In genomic region chr12:29241821-29242591, GRCh38 we compare ENCODE assay signal across 7 cellular contexts.
A peak's percentile ranks its signal among the peaks of the same experiment; 100 is the strongest.
DNase-seq lines count a peak whose midpoint lies in the region; FAIRE-seq and TF ChIP-seq lines count a peak whose summit lies in the region.

No MANE protein-coding gene starts in this region.

- peaks cover 4% of the 10 kb centered on the region; the same call in 1 of the 2 replicates for H3K79me2 ChIP-seq in Loucy (ENCODE audit: insufficient read depth, low read length)
- H3K79me2 ChIP-seq in smooth muscle cell (ENCODE audit: low read depth): no peaks in the 10 kb centered on the region

- WGBS in smooth muscle cell (ENCODE audit: low lambda C conversion rate): 44% methylated on average over 7 of the region's 7 CpGs

- DNase-seq in GM18507 (ENCODE audit: extremely low spot score, insufficient read length, low read depth) (no peak), H4 (ENCODE audit: low spot score) (peak; percentile 72), astrocyte of the hippocampus (ENCODE audit: low read depth, low spot score) (peak; percentile 65), iPS-NIHi7 (ENCODE audit: extremely low spot score) (peak; percentile 42), smooth muscle cell (lab: John Stamatoyannopoulos, UW; ENCODE audit: unreplicated experiment) (no peak)
- DNase-seq in activated effector memory CD4-positive, alpha-beta T cell treated with Interleukin-2 at 50 U/mL for 16 hours: no peak

- H3K9ac ChIP-seq in Loucy (ENCODE audit: low read depth, low read length, poor library complexity, severe bottlenecking) (peak overlapping the region; percentile 65), smooth muscle cell (ENCODE audit: low read depth) (peak overlapping the region; percentile 2)

- H3K27ac ChIP-seq in smooth muscle cell (ENCODE audit: low read depth): peak overlapping the region; percentile 50

- TF ChIP-seq CTCF in Loucy (conservative IDR thresholded peaks at IDR 0.05; ENCODE audit: low read length) (no peak), smooth muscle cell (IDR thresholded peaks at IDR 0.05; ENCODE audit: borderline replicate concordance, insufficient read depth, poor library complexity, severe bottlenecking) (no peak)

- H3K9me2 ChIP-seq in Loucy (replicated peaks; ENCODE audit: low read depth, low read length): no peaks in the 10 kb centered on the region

- peak overlapping the region; percentile 78 for H3K4me2 ChIP-seq in Loucy (ENCODE audit: low read depth, low read length, poor library complexity, severe bottlenecking)
- peak overlapping the region; percentile 46 for H3K4me2 ChIP-seq in smooth muscle cell

- no peaks in the 10 kb centered on the region for H4K20me1 ChIP-seq in Loucy (ENCODE audit: insufficient read depth, low read length, poor library complexity, severe bottlenecking)
- no peaks in the 10 kb centered on the region for H4K20me1 ChIP-seq in smooth muscle cell (ENCODE audit: low read depth)

- peak; percentile 77 for FAIRE-seq in GM18507 (lab: Jason Lieb, UNC)

- H3F3A ChIP-seq in Loucy (ENCODE audit: low read depth) (peaks cover 6% of the 10 kb centered on the region; the same call in 1 of the 2 replicates), smooth muscle cell (ENCODE audit: low read depth) (peaks cover 5% of the 10 kb centered on the region)

- H3K27me3 ChIP-seq in Loucy (ENCODE audit: insufficient read depth, low read length, poor library complexity, severe bottlenecking) (no peaks in the 10 kb centered on the region), smooth muscle cell (ENCODE audit: low read depth) (no peaks in the 10 kb centered on the region)

- H3K4me1 ChIP-seq in Loucy (ENCODE audit: insufficient read depth, low read length, poor library complexity, severe bottlenecking) (peaks cover 60% of the 10 kb centered on the region), smooth muscle cell (ENCODE audit: low read depth) (peaks cover 25% of the 10 kb centered on the region)

- H3K9me3 ChIP-seq in Loucy (ENCODE audit: insufficient read depth, low read depth, low read length) (no peaks in the 10 kb centered on the region), smooth muscle cell (replicated peaks; ENCODE audit: low read depth) (no peaks in the 10 kb centered on the region)

- no peak overlapping the region for H2AFZ ChIP-seq in Loucy (ENCODE audit: low read length)
- H2AFZ ChIP-seq in smooth muscle cell (ENCODE audit: low read depth): no peak overlapping the region

- no peaks in the 10 kb centered on the region for H3K36me3 ChIP-seq in Loucy (ENCODE audit: insufficient read depth, low read length)
- H3K36me3 ChIP-seq in smooth muscle cell (ENCODE audit: low read depth): no peaks in the 10 kb centered on the region

- peak overlapping the region; percentile 50 for H3K4me3 ChIP-seq in Loucy (ENCODE audit: low read length, poor library complexity, severe bottlenecking)
- H3K4me3 ChIP-seq in smooth muscle cell: no peak overlapping the region

Comparison
In these comparisons a context has a peak if more than half of its experiments do, and no peak if none do; other contexts are left out.
1. DNase-seq: peak in H4 (single experiment), astrocyte of the hippocampus (single experiment) and iPS-NIHi7 (single experiment); none in GM18507 (single experiment), smooth muscle cell (single experiment) and activated effector memory CD4-positive, alpha-beta T cell treated with Interleukin-2 at 50 U/mL for 16 hours (single experiment).